ENCODE assay signal across 1 cellular context in genomic region chr3:155871746-155872158, GRCh38.
TF ChIP-seq lines count a peak whose summit lies in the region.

No MANE protein-coding gene starts in this region.

TF ChIP-seq in SK-N-SH, 30 proteins besides CTCF, POLR2A, EP300 and RAD21 (continued from another document):
- TF ChIP-seq, protein P1, sequence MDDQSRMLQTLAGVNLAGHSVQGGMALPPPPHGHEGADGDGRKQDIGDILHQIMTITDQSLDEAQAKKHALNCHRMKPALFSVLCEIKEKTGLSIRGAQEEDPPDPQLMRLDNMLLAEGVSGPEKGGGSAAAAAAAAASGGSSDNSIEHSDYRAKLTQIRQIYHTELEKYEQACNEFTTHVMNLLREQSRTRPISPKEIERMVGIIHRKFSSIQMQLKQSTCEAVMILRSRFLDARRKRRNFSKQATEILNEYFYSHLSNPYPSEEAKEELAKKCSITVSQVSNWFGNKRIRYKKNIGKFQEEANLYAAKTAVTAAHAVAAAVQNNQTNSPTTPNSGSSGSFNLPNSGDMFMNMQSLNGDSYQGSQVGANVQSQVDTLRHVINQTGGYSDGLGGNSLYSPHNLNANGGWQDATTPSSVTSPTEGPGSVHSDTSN (IDR thresholded peaks at IDR 0.05): no peak
- no peak for TF ChIP-seq SMC3 (IDR thresholded peaks at IDR 0.05; ENCODE audit: low read depth, low read length)
- TF ChIP-seq GATA2 (CRISPR knock-in tag; IDR thresholded peaks at IDR 0.05): no peak
- TF ChIP-seq MAX (IDR thresholded peaks at IDR 0.05; ENCODE audit: low read depth): no peak
- no peak for TF ChIP-seq USF1 (IDR thresholded peaks at IDR 0.05; ENCODE audit: borderline replicate concordance, low read depth)
- TF ChIP-seq RCOR1 (IDR thresholded peaks at IDR 0.05; ENCODE audit: low read length): no peak
